In genomic region chr7:117949232-117949631, GRCh38 we compare ENCODE assay signal across 16 cellular contexts.
DNase-seq lines count a peak whose midpoint lies in the region; ATAC-seq and TF ChIP-seq lines count a peak whose summit lies in the region.
"Had no signal": no experiment of that assay in that cellular context is flagged by ENCODE, and none has a peak within 500 bp of the region (broad histone marks: within the 10 kb centered on the region; RNA-seq: fewer than 3 reads in every experiment).

No MANE protein-coding gene starts in this region.

- H2BK20ac ChIP-seq in IMR-90 (ENCODE audit: low read depth, low read length) = no peak overlapping the region

- H3K23ac ChIP-seq in IMR-90 (ENCODE audit: low read depth, low read length) = no peak overlapping the region

- TF ChIP-seq RAD21 in IMR-90 (IDR thresholded peaks at IDR 0.05; ENCODE audit: low read length) = no peak

- H3K36me3 ChIP-seq in IMR-90 (ENCODE audit: control insufficient read depth, insufficient read depth, low read length) (no peaks in the 10 kb centered on the region), brain microvascular endothelial cell (replicated peaks) (no peaks in the 10 kb centered on the region), stomach (no peaks in the 10 kb centered on the region)
- H3K36me3 ChIP-seq: spleen, tibial nerve had no signal

- no peak overlapping the region for H3K9ac ChIP-seq in IMR-90 (ENCODE audit: low read depth, low read length)
- H3K9ac ChIP-seq: KMS-11 had no signal

- no peak overlapping the region for H2BK5ac ChIP-seq in IMR-90 (ENCODE audit: low read depth, low read length, poor library complexity, severe bottlenecking)

- no peak overlapping the region for H2AK9ac ChIP-seq in IMR-90 (replicated peaks; ENCODE audit: low read depth, low read length, poor library complexity)

- H2BK120ac ChIP-seq in IMR-90 (ENCODE audit: low read depth, low read length) = no peak overlapping the region

- no peak overlapping the region for H3K4me2 ChIP-seq in IMR-90 (ENCODE audit: low read depth, low read length)
- H3K4me2 ChIP-seq: KMS-11 had no signal

- H3K9me3 ChIP-seq in IMR-90 (ENCODE audit: control insufficient read depth, insufficient read depth, low read length) (no peaks in the 10 kb centered on the region), stomach (peaks cover 0 to 8% (median 0%) of the 10 kb centered on the region in 4 donors)

- no peaks in the 10 kb centered on the region for H3K9me1 ChIP-seq in IMR-90 (ENCODE audit: insufficient read depth, low read length)

- no peak overlapping the region for H2BK15ac ChIP-seq in IMR-90 (ENCODE audit: low read depth, low read length)

- CTCF ChIA-PET in IMR-90 (lab: Yijun Ruan, JAX) = no interaction called here

- H3K18ac ChIP-seq in IMR-90 (ENCODE audit: low read depth, low read length) = no peak overlapping the region

- ATAC-seq in IMR-90 (ENCODE audit: low read depth) (peak; percentile 56), GM18858 (IDR thresholded peaks at IDR 0.05; ENCODE audit: unreplicated experiment) (no peak)
- ATAC-seq: activated T-cell treated with anti-CD3 and anti-CD28 coated beads, Interleukin-2, amount 50 U/mL, for 72 hours had no signal

- DNase-seq in IMR-90 (peak; percentile 20), brain microvascular endothelial cell (peak; percentile 59), renal cortical epithelial cell (ENCODE audit: low read depth) (peak; percentile 46), stomach (no peak), NCI-H2107 treated with DMSO at 0.1 percent for 48 hours (lab: John Stamatoyannopoulos, UW; ENCODE audit: unreplicated experiment) (no peak)
- DNase-seq: activated CD4-positive, alpha-beta T cell treated with anti-CD3 and anti-CD28 coated beads, Interleukin-2, amount 10 ng/mL, durations not matched to agents 24 days and 14 days; activated T-cell treated with anti-CD3 and anti-CD28 coated beads, Interleukin-2, amount 50 U/mL, for 72 hours; HCEC 1CT; mesendoderm; NCI-H2107; NK-92 treated with Interleukin-12 subunit alpha and Interleukin-12 subunit beta, amount 100 ng/mL, for 24 hours; spleen had no signal

- POLR2A ChIA-PET in IMR-90 (lab: Charles Lee; ENCODE audit: unreplicated experiment) = no interaction called here

- no peak overlapping the region for H3K4ac ChIP-seq in IMR-90 (ENCODE audit: low read depth, low read length)

- H4K91ac ChIP-seq in IMR-90 (ENCODE audit: insufficient read depth, low read depth, low read length) = no peak overlapping the region

- no TSS peak for BruUV-seq in IMR-90 (replicated peaks; lab: Mats Ljungman, UMichigan)

- no peak overlapping the region for H2AFZ ChIP-seq in IMR-90 (replicated peaks; ENCODE audit: low read length, poor library complexity)

- no peak overlapping the region for H2AK5ac ChIP-seq in IMR-90 (ENCODE audit: low read depth, low read length)

- H3K14ac ChIP-seq in IMR-90 (replicated peaks; ENCODE audit: low read depth, low read length) = no peak overlapping the region

- no peak for TF ChIP-seq EP300 in stomach (IDR thresholded peaks at IDR 0.05)

- dilution Hi-C loops in IMR-90 (cut with HindIII; ENCODE audit: low sequenced_read_pairs, unreplicated experiment) = no loop called here

- H3K4me1 ChIP-seq in IMR-90 (ENCODE audit: control insufficient read depth, insufficient read depth, low read length) = no peaks in the 10 kb centered on the region
- H3K4me1 ChIP-seq in stomach = no peaks in the 10 kb centered on the region
- H3K4me1 ChIP-seq: spleen had no signal

- intact Hi-C loops in IMR-90 (cut with micrococcal nuclease) (no loop called here), stomach (cut with DNase I; ENCODE audit: low total_unique reads) (no loop called here)

- TF ChIP-seq POLR2A in IMR-90 (IDR thresholded peaks at IDR 0.05; ENCODE audit: low read depth, low read length) = no peak
- TF ChIP-seq POLR2A in stomach (IDR thresholded peaks at IDR 0.05) = no peak

- no peak overlapping the region for H4K5ac ChIP-seq in IMR-90 (ENCODE audit: low read depth, low read length)

- H3K27me3 ChIP-seq in IMR-90 (ENCODE audit: control insufficient read depth, insufficient read depth, low read length) (no peaks in the 10 kb centered on the region), brain microvascular endothelial cell (replicated peaks) (no peaks in the 10 kb centered on the region), stomach (no peaks in the 10 kb centered on the region)
- H3K27me3 ChIP-seq: spleen, tibial nerve had no signal

- no peak overlapping the region for H3K27ac ChIP-seq in IMR-90 (ENCODE audit: insufficient read depth, low read length)
- H3K27ac ChIP-seq in brain microvascular endothelial cell = no peak overlapping the region
- no peak overlapping the region for H3K27ac ChIP-seq in stomach
- H3K27ac ChIP-seq: KMS-11, spleen, tibial nerve had no signal

- no peak overlapping the region for H4K8ac ChIP-seq in IMR-90 (ENCODE audit: low read depth in 2 of 2, low read length in 2 of 2)

- TF ChIP-seq CTCF in GM12874 (IDR thresholded peaks at IDR 0.05; ENCODE audit: insufficient read depth, low read depth, low read length) (peak; percentile 25; the same call in 1 of the 2 replicates), IMR-90 (conservative IDR thresholded peaks at IDR 0.05; ENCODE audit: low read depth, low read length) (no peak), brain microvascular endothelial cell (IDR thresholded peaks at IDR 0.05; ENCODE audit: low read depth, low read length, missing control alignments) (peak; percentile 43), stomach (IDR thresholded peaks at IDR 0.05) (no peak)

- WGBS in IMR-90 (ENCODE audit: extremely low coverage in 2 of 2, insufficient read length in 1 of 2), 2 experiments = no CpG with 5 or more reads among the region's 1 CpG
- 11 to 29% (median 23%) methylated on average over 1 of the region's 1 CpG for WGBS in stomach, 5 donors

- H3K4me3 ChIP-seq in IMR-90 (ENCODE audit: insufficient read depth, low read depth, low read length) (no peak overlapping the region), brain microvascular endothelial cell (ENCODE audit: low read depth, low read length) (no peak overlapping the region), stomach (no peak overlapping the region)
- H3K4me3 ChIP-seq: spleen, tibial nerve had no signal

- H3K56ac ChIP-seq in IMR-90 (ENCODE audit: extremely low read depth, insufficient read depth, low read length) = no peak overlapping the region

- H4K20me1 ChIP-seq in IMR-90 (ENCODE audit: insufficient read depth, low read length) = no peaks in the 10 kb centered on the region

- in situ Hi-C loops in IMR-90 (cut with MboI; ENCODE audit: low sequenced_read_pairs) = no loop called here
- in situ Hi-C loops in brain microvascular endothelial cell (cut with HindIII; ENCODE audit: low pct_ligation_motif_present, low sequenced_read_pairs) = no loop called here

- no peaks in the 10 kb centered on the region for H3K79me1 ChIP-seq in IMR-90 (ENCODE audit: low read depth in 1 of 2, low read length in 2 of 2)

TF ChIP-seq in IMR-90, 13 proteins besides CTCF, POLR2A, EP300 and RAD21:
- no peak for TF ChIP-seq CHD1 (IDR thresholded peaks at IDR 0.05; ENCODE audit: low read depth, low read length)
- no peak for TF ChIP-seq RFX5 (IDR thresholded peaks at IDR 0.05; ENCODE audit: low read depth, low read length)
- no peak for TF ChIP-seq BHLHE40 (IDR thresholded peaks at IDR 0.05; ENCODE audit: low read depth, low read length)
- no peak for TF ChIP-seq NFE2L2 (IDR thresholded peaks at IDR 0.05; ENCODE audit: low read depth, low read length)
- no peak for TF ChIP-seq ELK1 (IDR thresholded peaks at IDR 0.05; ENCODE audit: borderline replicate concordance, low read depth, low read length)
- no peak for TF ChIP-seq CEBPB (IDR thresholded peaks at IDR 0.05; ENCODE audit: low read depth, low read length)

Comparison
In these comparisons a context has a peak if more than half of its experiments do, and no peak if none do; other contexts are left out.
1. CTCF ChIP-seq: peak in GM12874 (single experiment) and brain microvascular endothelial cell (single experiment); none in IMR-90 (single experiment) and stomach (0 of 7).
2. DNase-seq: peak in IMR-90 (single experiment), brain microvascular endothelial cell (single experiment) and renal cortical epithelial cell (single experiment); none in stomach (single experiment) and NCI-H2107 treated with DMSO at 0.1 percent for 48 hours (single experiment).